ENCODE assay signal across 8 cellular contexts in genomic region chr11:65440831-65441499, GRCh38. TPM values are rescaled to one million over a fixed set of nuclear protein-coding genes. Genes with fewer than 3 reads are reported as not detected.
A peak's percentile ranks its signal among the peaks of the same experiment; 100 is the strongest.
DNase-seq lines count a peak whose midpoint lies in the region; ATAC-seq and TF ChIP-seq lines count a peak whose summit lies in the region.

No MANE protein-coding gene starts in this region.

- H3K9me3 ChIP-seq in left ventricle myocardium inferior (replicated peaks), result no peaks in the 10 kb centered on the region
- no peaks in the 10 kb centered on the region for H3K9me3 ChIP-seq in thoracic aorta

- no peaks in the 10 kb centered on the region for H3K27me3 Mint-ChIP-seq in T-cell
- peaks cover 5% of the 10 kb centered on the region for H3K27me3 Mint-ChIP-seq in glutamatergic neuron (ENCODE audit: unreplicated experiment)

- H3K4me3 Mint-ChIP-seq in T-cell (peak overlapping the region in 2 of 3 donors; percentile 47 to 56), glutamatergic neuron (ENCODE audit: unreplicated experiment) (no peak overlapping the region)

- intact Hi-C loops in left ventricle myocardium inferior (cut with micrococcal nuclease), result no loop called here

- H3K4me1 ChIP-seq in left ventricle myocardium inferior (peaks cover 89% of the 10 kb centered on the region), thoracic aorta (ENCODE audit: control insufficient read depth in 1 of 2, low read depth in 2 of 2) (peaks cover 28 to 90% of the 10 kb centered on the region in 2 donors)

- CTCF ChIA-PET in T-cell (lab: Charles Lee), result interaction anchor here in 1 of 2 donors (0.6 to 0.7 kb wide), 2 partner anchors 8 to 68 kb away, joined by 3 read pairs; no protein-coding TSS in a partner anchor

- peak overlapping the region; percentile 85 to 88 for H3K27ac Mint-ChIP-seq in T-cell
- no peak overlapping the region for H3K27ac Mint-ChIP-seq in glutamatergic neuron (ENCODE audit: unreplicated experiment)

- TF ChIP-seq CTCF in left ventricle myocardium inferior (IDR thresholded peaks at IDR 0.05; ENCODE audit: borderline replicate concordance) (no peak), thoracic aorta (IDR thresholded peaks at IDR 0.05) (no peak), glutamatergic neuron (IDR thresholded peaks at IDR 0.05; ENCODE audit: partially characterized antibody, unreplicated experiment) (no peak)

- H3K9me3 Mint-ChIP-seq in T-cell, result no peaks in the 10 kb centered on the region
- H3K9me3 Mint-ChIP-seq in glutamatergic neuron (ENCODE audit: unreplicated experiment), result peaks cover 7% of the 10 kb centered on the region

- peak; percentile 67 for ATAC-seq in GM18511 (IDR thresholded peaks at IDR 0.05; ENCODE audit: unreplicated experiment)
- peak; percentile 60 for ATAC-seq in HG02943 (IDR thresholded peaks at IDR 0.05; ENCODE audit: low read depth, unreplicated experiment)
- ATAC-seq in T-cell (replicated peaks in 1 of 4), result no peak
- no peak for ATAC-seq in thoracic aorta (ENCODE audit: insufficient number of reproducible peaks, low FRiP score, low read depth)

- H3K27ac ChIP-seq in left ventricle myocardium inferior (replicated peaks), result peak overlapping the region; percentile 73
- peak overlapping the region; percentile 34 to 55 for H3K27ac ChIP-seq in thoracic aorta

- DNase-seq in T-cell, result no peak
- no peak for DNase-seq in left ventricle myocardium inferior
- DNase-seq in thoracic aorta (ENCODE audit: low spot score), result no peak
- no peak for DNase-seq in glutamatergic neuron
- no peak for DNase-seq in AG08395 (ENCODE audit: low spot score)
- DNase-seq in OCI-M2 (lab: John Stamatoyannopoulos, UW; ENCODE audit: unreplicated experiment), result no peak

- H3K36me3 Mint-ChIP-seq in T-cell (peaks cover 48% of the 10 kb centered on the region), glutamatergic neuron (ENCODE audit: unreplicated experiment) (no peaks in the 10 kb centered on the region)

- H3K36me3 ChIP-seq in left ventricle myocardium inferior (peaks cover 77% of the 10 kb centered on the region), thoracic aorta (peaks cover 35% of the 10 kb centered on the region)

- H3K4me3 ChIP-seq in left ventricle myocardium inferior (peak overlapping the region; percentile 2), thoracic aorta (peak overlapping the region; percentile 28)

- POLR2A ChIA-PET in T-cell (lab: Charles Lee), result interaction anchor here (0.6 to 1.1 kb wide), 3 partner anchors 24 to 91 kb away, joined by 3 to 19 read pairs (median 4); no protein-coding TSS in a partner anchor

- peaks cover 66 to 76% (median 68%) of the 10 kb centered on the region in 3 donors for H3K4me1 Mint-ChIP-seq in T-cell
- H3K4me1 Mint-ChIP-seq in glutamatergic neuron (ENCODE audit: low read depth, unreplicated experiment), result peaks cover 28% of the 10 kb centered on the region

- H3K27me3 ChIP-seq in left ventricle myocardium inferior (ENCODE audit: low read depth) (no peaks in the 10 kb centered on the region), thoracic aorta (replicated peaks; ENCODE audit: insufficient read depth) (no peaks in the 10 kb centered on the region)

RNA-seq across cellular contexts. Expression of gene NEAT1, which starts 18.4 kb away (rescaled TPM):
- 1,000 to 10,000 TPM in 1 of 5 donors, 100 to 1,000 TPM in 4; 368 to 1,017 (median 906) TPM for total RNA-seq in T-cell
- total RNA-seq in left ventricle myocardium inferior, result 405 TPM
- 1,000 to 10,000 TPM in 1 of 2 donors, 100 to 1,000 TPM in 1; 848 to 1,659 TPM for total RNA-seq in thoracic aorta
- total RNA-seq in glutamatergic neuron (ENCODE audit: unreplicated experiment), result 107 TPM

RNA-seq across cellular contexts. Expression of gene FRMD8, which starts 54.5 kb away (rescaled TPM):
- total RNA-seq in T-cell (10 to 100 TPM; 35.6 to 79.1 (median 77.8) TPM), left ventricle myocardium inferior (8.4 TPM), thoracic aorta (10 to 100 TPM; 45.2 to 45.9 TPM), glutamatergic neuron (ENCODE audit: unreplicated experiment) (11.1 TPM)

RNA-seq across cellular contexts. Expression of gene MALAT1, which starts 57.9 kb away (rescaled TPM):
- total RNA-seq in T-cell (over 10,000 TPM; 21,382 to 33,585 (median 22,045) TPM), left ventricle myocardium inferior (6,576 TPM), thoracic aorta (over 10,000 TPM; 20,776 to 38,952 TPM), glutamatergic neuron (ENCODE audit: unreplicated experiment) (18,218 TPM)

RNA-seq across cellular contexts. Expression of gene SLC25A45, which starts 58.5 kb away (rescaled TPM):
- total RNA-seq in T-cell (10 to 100 TPM; 18.7 to 72.2 (median 22.6) TPM), left ventricle myocardium inferior (5.0 TPM), thoracic aorta (10 to 100 TPM; 19.0 to 26.7 TPM), glutamatergic neuron (ENCODE audit: unreplicated experiment) (0.25 TPM)

Comparison
In these comparisons a context has a peak if more than half of its experiments do, and no peak if none do; other contexts are left out.
1. ATAC-seq: peak in GM18511 (single experiment) and HG02943 (single experiment); none in T-cell (0 of 4) and thoracic aorta (single experiment).